In the genomic region with DNA sequence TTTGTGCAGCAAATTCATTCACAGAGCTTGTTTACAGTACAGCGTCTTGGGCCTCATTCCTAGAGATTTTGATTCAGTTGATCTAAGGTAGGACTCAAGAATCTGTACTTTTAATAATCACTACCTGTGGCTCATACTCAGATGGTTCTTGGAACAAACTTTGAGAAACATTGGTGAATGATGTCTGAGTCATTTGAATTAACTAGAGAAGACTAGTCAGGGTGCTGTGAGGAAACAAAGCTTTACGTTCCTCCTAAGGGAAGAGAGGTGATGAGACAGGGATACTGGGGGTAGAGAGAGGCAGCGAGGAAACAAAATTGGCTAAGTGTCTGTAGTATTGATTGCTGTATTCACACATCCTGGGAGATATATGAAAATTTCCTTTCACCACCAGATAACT, we compare ENCODE assay signal across 28 cellular contexts.
DNase-seq lines count a peak whose midpoint lies in the region; ATAC-seq, FAIRE-seq and TF ChIP-seq lines count a peak whose summit lies in the region.
"Had no signal": no experiment of that assay in that cellular context is flagged by ENCODE, and none has a peak within 500 bp of the region (broad histone marks: within the 10 kb centered on the region; RNA-seq: fewer than 3 reads in every experiment).

No MANE protein-coding gene starts in this region.

- H3K79me2 ChIP-seq in PC-3 (ENCODE audit: low read length): no peaks in the 10 kb centered on the region

- no TSS peak for BruUV-seq in PC-3 (replicated peaks; lab: Mats Ljungman, UMichigan)

- TF ChIP-seq POLR2A in transverse colon (IDR thresholded peaks at IDR 0.05) (no peak), GM12892 (IDR thresholded peaks at IDR 0.05; ENCODE audit: low read depth, low read length) (no peak)

- CTCF ChIA-PET in PC-3 (lab: Charles Lee): no interaction called here

- H3K27me3 ChIP-seq in PC-3 (ENCODE audit: low read length) (0 out of 2 replicates have a peak, but pooled peaks cover 5% of the 10 kb centered on the region), bronchial epithelial cell (ENCODE audit: control insufficient read depth, insufficient read depth, low read length) (no peaks in the 10 kb centered on the region), foreskin keratinocyte (no peaks in the 10 kb centered on the region), transverse colon (no peaks in the 10 kb centered on the region)
- H3K27me3 ChIP-seq: BE2C had no signal

- no peak overlapping the region for H2AFZ ChIP-seq in PC-3 (ENCODE audit: low read length)

- 83% methylated on average over 3 of the region's 3 CpGs for WGBS in transverse colon (ENCODE audit: low coverage in 1 of 2), 2 donors

- no peak for TF ChIP-seq CTCF in PC-3 (conservative IDR thresholded peaks at IDR 0.05; ENCODE audit: low read depth, low read length)
- TF ChIP-seq CTCF in bronchial epithelial cell (IDR thresholded peaks at IDR 0.05; ENCODE audit: insufficient read depth, low read length, severe bottlenecking): no peak
- no peak for TF ChIP-seq CTCF in foreskin keratinocyte (conservative IDR thresholded peaks at IDR 0.05)
- no peak for TF ChIP-seq CTCF in transverse colon (IDR thresholded peaks at IDR 0.05)

- no peaks in the 10 kb centered on the region for H3K36me3 ChIP-seq in PC-3 (ENCODE audit: low read depth, low read length)
- no peaks in the 10 kb centered on the region for H3K36me3 ChIP-seq in bronchial epithelial cell (ENCODE audit: control insufficient read depth, insufficient read depth, low read length)
- H3K36me3 ChIP-seq in transverse colon: no peaks in the 10 kb centered on the region
- H3K36me3 ChIP-seq: BE2C had no signal

- in situ Hi-C loops in transverse colon (cut with MboI; ENCODE audit: low pct_ligation_motif_present in 1 of 4, low pct_unique_long_range_greater_than_20kb in 1 of 4, low sequenced_read_pairs in 3 of 4): no loop called here

- H3K27ac ChIP-seq in PC-3 (ENCODE audit: low read length): no peak overlapping the region
- no peak overlapping the region for H3K27ac ChIP-seq in foreskin keratinocyte
- H3K27ac ChIP-seq in transverse colon: no peak overlapping the region

- H3K9ac ChIP-seq in PC-3 (ENCODE audit: low read length): no peak overlapping the region

- no peaks in the 10 kb centered on the region for H3K9me3 ChIP-seq in PC-3 (ENCODE audit: low read length)
- H3K9me3 ChIP-seq in transverse colon: no peaks in the 10 kb centered on the region
- H3K9me3 ChIP-seq: BE2C had no signal

- H4K20me1 ChIP-seq in PC-3 (ENCODE audit: low read length): no peaks in the 10 kb centered on the region

- H3K4me1 ChIP-seq in PC-3 (ENCODE audit: insufficient read depth, low read length): no peaks in the 10 kb centered on the region; the same call in 1 of the 2 replicates
- H3K4me1 ChIP-seq in foreskin keratinocyte: no peaks in the 10 kb centered on the region
- peaks cover 0 to 10% (median 0%) of the 10 kb centered on the region in 4 donors for H3K4me1 ChIP-seq in transverse colon
- H3K4me1 ChIP-seq: BE2C had no signal

- DNase-seq in ELR (ENCODE audit: low read depth) (peak; percentile 5), PC-3 (peak; percentile 60), bronchial epithelial cell (ENCODE audit: low read depth) (peak; percentile 89), foreskin keratinocyte (peak; percentile 22 to 57), transverse colon (no peak), GM12892 (ENCODE audit: insufficient read length) (no peak), NCI-H526 (lab: John Stamatoyannopoulos, UW) (no peak)
- DNase-seq in stimulated activated CD4-positive, alpha-beta T cell treated with anti-CD3 and anti-CD28 coated beads, Interleukin-4, amount 100 ng/mL, for 24 hours: no peak
- DNase-seq: 8988T; ACHN; BE2C; CD8-positive, alpha-beta memory T cell; DMS 273 treated with DMSO at 0.1 percent for 48 hours; DMS79; EL; GF-D8; H7; HFFc6; IMR-90; KG1; MM.1S; NCI-H2081; NCI-H226; NCI-H510A; NCI-H774; SHP77 had no signal

- H3F3A ChIP-seq in PC-3 (ENCODE audit: low read length, unreplicated experiment): no peaks in the 10 kb centered on the region

- ATAC-seq in PC-3: peak; percentile 74
- ATAC-seq in foreskin keratinocyte: peak; percentile 57

- FAIRE-seq in bronchial epithelial cell (lab: Jason Lieb, UNC) (no peak), GM12892 (lab: Jason Lieb, UNC) (no peak)
- FAIRE-seq: GM12891, GM19239 had no signal

- intact Hi-C loops in PC-3 (cut with micrococcal nuclease): loop anchor here (10.0 kb wide), 1 partner anchor 517 kb away; no protein-coding TSS in a partner anchor
- intact Hi-C loops in transverse colon (cut with DNase I; ENCODE audit: low total_unique reads): loop anchor here (10.0 kb wide), 1 partner anchor 197 kb away; no protein-coding TSS in a partner anchor

- no peak for TF ChIP-seq EP300 in transverse colon (IDR thresholded peaks at IDR 0.05; ENCODE audit: low read depth)

- POLR2A ChIA-PET in PC-3 (lab: Charles Lee; ENCODE audit: unreplicated experiment): no interaction called here

- H3K4me3 ChIP-seq in PC-3 (ENCODE audit: low read length): no peak overlapping the region
- H3K4me3 ChIP-seq in bronchial epithelial cell (ENCODE audit: low read depth, low read length): no peak overlapping the region
- H3K4me3 ChIP-seq in transverse colon: no peak overlapping the region

- no peak overlapping the region for H3K4me2 ChIP-seq in PC-3 (ENCODE audit: low read length)

- no peaks in the 10 kb centered on the region for H3K9me2 ChIP-seq in PC-3 (replicated peaks; ENCODE audit: low read length)

Comparison
In these comparisons a context has a peak if more than half of its experiments do, and no peak if none do; other contexts are left out.
1. DNase-seq: peak in ELR (single experiment), PC-3 (single experiment), bronchial epithelial cell (single experiment) and foreskin keratinocyte (2 of 2); none in transverse colon (single experiment), GM12892 (single experiment), stimulated activated CD4-positive, alpha-beta T cell treated with anti-CD3 and anti-CD28 coated beads, Interleukin-4, amount 100 ng/mL, for 24 hours (single experiment) and NCI-H526 (0 of 2).